ENCODE assay signal across 5 cellular contexts in the genomic region with DNA sequence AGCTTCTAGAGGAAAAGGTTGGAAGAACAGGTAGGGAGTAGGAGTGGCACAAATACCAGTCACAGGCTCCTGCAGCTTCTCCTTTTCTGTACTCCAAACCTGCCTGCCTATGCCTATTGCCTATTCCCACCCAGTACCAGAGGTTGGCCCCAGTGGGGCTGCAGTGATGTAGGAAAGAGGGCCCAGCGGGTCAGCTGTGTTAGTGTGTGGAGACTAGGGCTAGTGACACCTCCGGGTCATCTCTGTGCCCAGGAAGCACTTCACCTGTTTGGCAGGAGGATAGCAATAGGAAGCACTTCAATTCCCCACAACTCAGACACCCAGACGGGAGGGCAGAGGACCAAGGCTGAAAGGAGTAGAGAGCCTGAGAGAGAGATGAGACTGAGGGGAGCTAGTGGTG. TPM values are rescaled to one million over a fixed set of nuclear protein-coding genes. Genes with fewer than 3 reads are reported as not detected.
DNase-seq lines count a peak whose midpoint lies in the region; FAIRE-seq and TF ChIP-seq lines count a peak whose summit lies in the region.
"Not testable (repeated sequence)": the region's sequence is repeated elsewhere in the genome, so short reads cannot be mapped to it uniquely, and the experiment has no call there.

No MANE protein-coding gene starts in this region.

- not testable (repeated sequence) for TF ChIP-seq CTCF in RWPE1 (conservative IDR thresholded peaks at IDR 0.05; ENCODE audit: low read depth); dorsolateral prefrontal cortex (IDR thresholded peaks at IDR 0.05 in 54 of 56, conservative IDR thresholded peaks at IDR 0.05 in 2 of 56; ENCODE audit: low read depth in 1 of 56, partially characterized antibody in 56 of 56)

- FAIRE-seq in GM12891 (lab: Jason Lieb, UNC), result peak; percentile 9

- DNase-seq in GM12891 (ENCODE audit: insufficient read length, low spot score); RWPE1 (ENCODE audit: low spot score): not testable (repeated sequence)
- DNase-seq in activated effector memory CD4-positive, alpha-beta T cell treated with anti-CD3 and anti-CD28 coated beads, Interleukin-2, amount 50 U/mL, for 16 hours, result peak; percentile 57
- DNase-seq in dorsolateral prefrontal cortex (peak in 1 of 10 donors; percentile 23), mesenteric fat pad (ENCODE audit: low spot score) (peak; percentile 86)

- POLR2A ChIA-PET in RWPE1 (lab: Yijun Ruan, JAX; ENCODE audit: low non-redundant PET), result not testable (repeated sequence)

- not testable (repeated sequence) for H3K27me3 ChIP-seq in dorsolateral prefrontal cortex

- TF ChIP-seq POLR2A in GM12891 (IDR thresholded peaks at IDR 0.05; ENCODE audit: low read depth, low read length), result not testable (repeated sequence)

- H3K4me3 ChIP-seq in dorsolateral prefrontal cortex, result peak overlapping the region; percentile 31 to 73 (median 59)

- H3K27ac ChIP-seq in RWPE1, result peak overlapping the region; percentile 78; the same call in 1 of the 2 replicates
- H3K27ac ChIP-seq in dorsolateral prefrontal cortex, result peak overlapping the region in 54 of 59 donors; percentile 32 to 94 (median 70)

- CTCF ChIA-PET in RWPE1 (lab: Yijun Ruan, JAX), result interaction anchor here (0.7 kb wide), 1 partner anchor 47 kb away, joined by 4 read pairs; no protein-coding TSS in a partner anchor

- intact Hi-C loops in dorsolateral prefrontal cortex (cut with DNase I), result loop anchor here in 1 of 2 donors (10.0 kb wide), 1 partner anchor 221 kb away; the partner anchor contains the start of gene POLDIP2

RNA-seq across cellular contexts. Expression of gene ALDOC, which starts 0.7 kb away (rescaled TPM):
- polyA plus RNA-seq in GM12891 (2012; ENCODE audit: low read depth, missing spikeins), result 222 TPM
- total RNA-seq in dorsolateral prefrontal cortex (1,000 to 10,000 TPM in 1 of 120 experiments, 100 to 1,000 TPM in 119; 424 to 1,208 (median 663) TPM), mesenteric fat pad (24.8 TPM)

RNA-seq across cellular contexts. Expression of gene PIGS, which starts 4.7 kb away (rescaled TPM):
- 59.8 TPM for polyA plus RNA-seq in GM12891 (2012; ENCODE audit: low read depth, missing spikeins)
- total RNA-seq in dorsolateral prefrontal cortex (10 to 100 TPM; 35.5 to 70.3 (median 50.3) TPM), mesenteric fat pad (50.7 TPM)

RNA-seq across cellular contexts. Expression of gene SPAG5, which starts 22.8 kb away (rescaled TPM):
- 70.4 TPM for polyA plus RNA-seq in GM12891 (2012; ENCODE audit: low read depth, missing spikeins)
- 10 to 100 TPM; 10.6 to 76.2 (median 27.7) TPM for total RNA-seq in dorsolateral prefrontal cortex
- 3.1 TPM for total RNA-seq in mesenteric fat pad

RNA-seq across cellular contexts. Expression of gene UNC119, which starts 23.6 kb away (rescaled TPM):
- 63.6 TPM for polyA plus RNA-seq in GM12891 (2012; ENCODE audit: low read depth, missing spikeins)
- total RNA-seq in dorsolateral prefrontal cortex (10 to 100 TPM; 17.5 to 97.1 (median 51.6) TPM), mesenteric fat pad (23.0 TPM)

RNA-seq across cellular contexts. Expression of gene RSKR, which starts 38.0 kb away (rescaled TPM):
- polyA plus RNA-seq in GM12891 (2012; ENCODE audit: low read depth, missing spikeins), result 7.7 TPM
- 100 to 1,000 TPM in 32 of 120 experiments, 10 to 100 TPM in 88; 41.6 to 215 (median 83.8) TPM for total RNA-seq in dorsolateral prefrontal cortex
- 7.6 TPM for total RNA-seq in mesenteric fat pad

Comparison
In these comparisons a context has a peak if more than half of its experiments do, and no peak if none do; other contexts are left out.
1. RNA of gene ALDOC, which starts 0.7 kb away (total RNA-seq): 424 to 1,208 TPM in dorsolateral prefrontal cortex; 24.8 TPM in mesenteric fat pad (single experiment); every median in the first group is over 10 times any median in the second.